In genomic region chr14:104113631-104114420, GRCh38 we compare ENCODE assay signal across 1 cellular context.
TF ChIP-seq lines count a peak whose summit lies in the region.

No MANE protein-coding gene starts in this region.

TF ChIP-seq in HepG2, 621 proteins besides CTCF, POLR2A, EP300 and RAD21:
- TF ChIP-seq ZNF10 (CRISPR knock-in tag; IDR thresholded peaks at IDR 0.05; ENCODE audit: borderline replicate concordance, low read depth), result no peak
- no peak for TF ChIP-seq ZNF234 (CRISPR knock-in tag; conservative IDR thresholded peaks at IDR 0.05)
- TF ChIP-seq ZNF232 (CRISPR knock-in tag; IDR thresholded peaks at IDR 0.05; ENCODE audit: borderline replicate concordance), result no peak
- TF ChIP-seq THAP7 (CRISPR knock-in tag; IDR thresholded peaks at IDR 0.05), result no peak
- TF ChIP-seq ZNF24 (IDR thresholded peaks at IDR 0.05), result no peak
- TF ChIP-seq ZNF687 (CRISPR knock-in tag; IDR thresholded peaks at IDR 0.05), result no peak
- TF ChIP-seq ZBTB40 (IDR thresholded peaks at IDR 0.05), result no peak
- no peak for TF ChIP-seq ZBTB40 (CRISPR knock-in tag; IDR thresholded peaks at IDR 0.05)
